ENCODE assay signal across 16 cellular contexts in genomic region chr1:215475719-215476525, GRCh38.
DNase-seq lines count a peak whose midpoint lies in the region; ATAC-seq and TF ChIP-seq lines count a peak whose summit lies in the region.
"Had no signal": no experiment of that assay in that cellular context is flagged by ENCODE, and none has a peak within 500 bp of the region (broad histone marks: within the 10 kb centered on the region; RNA-seq: fewer than 3 reads in every experiment).

No MANE protein-coding gene starts in this region.

- H3K36me3 Mint-ChIP-seq in MCF 10A (ENCODE audit: insufficient read depth, unreplicated experiment) (no peaks in the 10 kb centered on the region), endodermal cell (ENCODE audit: low read depth) (no peaks in the 10 kb centered on the region)

- DNase-seq in MCF 10A (ENCODE audit: unreplicated experiment): peak; percentile 81
- DNase-seq in breast epithelium (ENCODE audit: low spot score in 2 of 2): no peak
- DNase-seq in foreskin fibroblast: peak; percentile 70 to 77
- DNase-seq in endodermal cell: no peak
- no peak for DNase-seq in right cardiac atrium
- DNase-seq in NCI-H1694 treated with DMSO at 0.1 percent for 48 hours (lab: John Stamatoyannopoulos, UW): no peak
- DNase-seq: activated T-cell treated with anti-CD3 and anti-CD28 coated beads for 4 hours; body of pancreas; erythroblast; left cardiac atrium; NCI-H187 treated with DMSO at 0.1 percent for 48 hours; occipital lobe; stimulated activated naive CD8-positive, alpha-beta T cell treated with anti-CD3 and anti-CD28 coated beads, Interleukin-15, Interleukin-2, amounts not matched to agents 100 U/mL and 50 U/mL, for 24 hours had no signal

- POLR2A ChIA-PET in MCF 10A (lab: Yijun Ruan, JAX): interaction anchor here (0.6 to 3.1 kb wide), 40 partner anchors 9 to 1037 kb away, joined by 3 to 28 read pairs (median 4); partner anchors contain the start of gene KCTD3

- H3K27ac Mint-ChIP-seq in MCF 10A (ENCODE audit: low read depth, unreplicated experiment): peak overlapping the region; percentile 88
- no peak overlapping the region for H3K27ac Mint-ChIP-seq in endodermal cell

- intact Hi-C loops in MCF 10A (cut with micrococcal nuclease) (no loop called here), breast epithelium (cut with DNase I; ENCODE audit: low total_unique reads) (no loop called here), right cardiac atrium (cut with DNase I) (no loop called here)

- peaks cover 14 to 15% of the 10 kb centered on the region in 2 donors for H3K9me3 ChIP-seq in breast epithelium
- peaks cover 5% of the 10 kb centered on the region for H3K9me3 ChIP-seq in endodermal cell (ENCODE audit: control insufficient read depth, low read length)
- peaks cover 2% of the 10 kb centered on the region for H3K9me3 ChIP-seq in right cardiac atrium (ENCODE audit: control insufficient read depth, low read length)
- H3K9me3 ChIP-seq: A549, body of pancreas had no signal

- peak; percentile 88 for ATAC-seq in SK-N-SH treated with all-trans-retinoic acid at 6 μM for 48 hours
- no peak for ATAC-seq in HG02763 (IDR thresholded peaks at IDR 0.05; ENCODE audit: unreplicated experiment)
- ATAC-seq in right cardiac atrium: no peak
- ATAC-seq: A549; body of pancreas; left cardiac atrium; stimulated activated naive CD8-positive, alpha-beta T cell treated with anti-CD3 and anti-CD28 coated beads, Interleukin-15, Interleukin-2, amounts not matched to agents 100 U/mL and 50 U/mL, for 24 hours had no signal

- H3K27ac ChIP-seq in breast epithelium: no peak overlapping the region
- H3K27ac ChIP-seq in endodermal cell (ENCODE audit: low read depth, low read length): no peak overlapping the region
- no peak overlapping the region for H3K27ac ChIP-seq in right cardiac atrium (ENCODE audit: low read length)
- H3K27ac ChIP-seq: A549, body of pancreas had no signal

- BruUV-seq in MCF 10A (replicated peaks; lab: Mats Ljungman, UMichigan): no TSS peak

- H3K4me3 ChIP-seq in breast epithelium: no peak overlapping the region
- H3K4me3 ChIP-seq in foreskin fibroblast (ENCODE audit: low read depth in 1 of 2, low read length in 2 of 2): no peak overlapping the region
- no peak overlapping the region for H3K4me3 ChIP-seq in endodermal cell (ENCODE audit: low read length)
- H3K4me3 ChIP-seq in right cardiac atrium (ENCODE audit: low read length): no peak overlapping the region
- H3K4me3 ChIP-seq: A549, body of pancreas had no signal

- CTCF ChIA-PET in MCF 10A (lab: Yijun Ruan, JAX): interaction anchor here (0.6 to 2.5 kb wide), 10 partner anchors 10 to 831 kb away, joined by 3 to 11 read pairs (median 3); no protein-coding TSS in a partner anchor

- no peak for TF ChIP-seq CTCF in MCF 10A (IDR thresholded peaks at IDR 0.05; ENCODE audit: unreplicated experiment)
- no peak for TF ChIP-seq CTCF in breast epithelium (IDR thresholded peaks at IDR 0.05)
- no peak for TF ChIP-seq CTCF in foreskin fibroblast (IDR thresholded peaks at IDR 0.05; ENCODE audit: low read depth, low read length)
- TF ChIP-seq CTCF in endodermal cell (conservative IDR thresholded peaks at IDR 0.05): no peak

- H3K9ac ChIP-seq in endodermal cell (ENCODE audit: extremely low read depth, low read length, poor library complexity, severe bottlenecking): no peak overlapping the region

- H3K27me3 ChIP-seq in breast epithelium: no peaks in the 10 kb centered on the region
- no peaks in the 10 kb centered on the region for H3K27me3 ChIP-seq in endodermal cell (ENCODE audit: control insufficient read depth, insufficient read depth, low read length, poor library complexity, severe bottlenecking)
- no peaks in the 10 kb centered on the region for H3K27me3 ChIP-seq in right cardiac atrium (ENCODE audit: control insufficient read depth, insufficient read depth)
- H3K27me3 ChIP-seq: body of pancreas had no signal

- H3K36me3 ChIP-seq in breast epithelium: no peaks in the 10 kb centered on the region
- H3K36me3 ChIP-seq in endodermal cell (ENCODE audit: control insufficient read depth, insufficient read depth, low read length): no peaks in the 10 kb centered on the region

- H3K27me3 Mint-ChIP-seq in MCF 10A (ENCODE audit: insufficient read depth, unreplicated experiment) (no peaks in the 10 kb centered on the region), endodermal cell (ENCODE audit: insufficient read depth) (no peaks in the 10 kb centered on the region)

- H3K9me3 Mint-ChIP-seq in MCF 10A (ENCODE audit: unreplicated experiment): peaks cover 7% of the 10 kb centered on the region
- peaks cover 32% of the 10 kb centered on the region for H3K9me3 Mint-ChIP-seq in endodermal cell

- 89% methylated on average over 1 to 2 of the region's 2 CpGs for WGBS in endodermal cell (ENCODE audit: insufficient coverage in 1 of 2, insufficient read length in 1 of 2), 2 experiments
- WGBS in right cardiac atrium: 42% methylated on average over 2 of the region's 2 CpGs

- H3K4me1 ChIP-seq in breast epithelium: no peaks in the 10 kb centered on the region
- no peaks in the 10 kb centered on the region for H3K4me1 ChIP-seq in endodermal cell (ENCODE audit: control insufficient read depth, insufficient read depth, low read length)
- no peaks in the 10 kb centered on the region for H3K4me1 ChIP-seq in right cardiac atrium (ENCODE audit: control insufficient read depth, insufficient read depth, low read length)
- H3K4me1 ChIP-seq: A549, body of pancreas had no signal

- TF ChIP-seq POLR2A in breast epithelium (IDR thresholded peaks at IDR 0.05): no peak

- H3K4me3 Mint-ChIP-seq in MCF 10A (ENCODE audit: unreplicated experiment) (peak overlapping the region; percentile 10), endodermal cell (no peak overlapping the region)

- H3K4me1 Mint-ChIP-seq in MCF 10A (ENCODE audit: insufficient read depth, unreplicated experiment) (peaks cover 39% of the 10 kb centered on the region), endodermal cell (peaks cover 2% of the 10 kb centered on the region)

TF ChIP-seq in SK-N-SH treated with all-trans-retinoic acid at 6 μM for 48 hours, 23 proteins besides CTCF, POLR2A, EP300 and RAD21:
- TF ChIP-seq, protein P1, sequence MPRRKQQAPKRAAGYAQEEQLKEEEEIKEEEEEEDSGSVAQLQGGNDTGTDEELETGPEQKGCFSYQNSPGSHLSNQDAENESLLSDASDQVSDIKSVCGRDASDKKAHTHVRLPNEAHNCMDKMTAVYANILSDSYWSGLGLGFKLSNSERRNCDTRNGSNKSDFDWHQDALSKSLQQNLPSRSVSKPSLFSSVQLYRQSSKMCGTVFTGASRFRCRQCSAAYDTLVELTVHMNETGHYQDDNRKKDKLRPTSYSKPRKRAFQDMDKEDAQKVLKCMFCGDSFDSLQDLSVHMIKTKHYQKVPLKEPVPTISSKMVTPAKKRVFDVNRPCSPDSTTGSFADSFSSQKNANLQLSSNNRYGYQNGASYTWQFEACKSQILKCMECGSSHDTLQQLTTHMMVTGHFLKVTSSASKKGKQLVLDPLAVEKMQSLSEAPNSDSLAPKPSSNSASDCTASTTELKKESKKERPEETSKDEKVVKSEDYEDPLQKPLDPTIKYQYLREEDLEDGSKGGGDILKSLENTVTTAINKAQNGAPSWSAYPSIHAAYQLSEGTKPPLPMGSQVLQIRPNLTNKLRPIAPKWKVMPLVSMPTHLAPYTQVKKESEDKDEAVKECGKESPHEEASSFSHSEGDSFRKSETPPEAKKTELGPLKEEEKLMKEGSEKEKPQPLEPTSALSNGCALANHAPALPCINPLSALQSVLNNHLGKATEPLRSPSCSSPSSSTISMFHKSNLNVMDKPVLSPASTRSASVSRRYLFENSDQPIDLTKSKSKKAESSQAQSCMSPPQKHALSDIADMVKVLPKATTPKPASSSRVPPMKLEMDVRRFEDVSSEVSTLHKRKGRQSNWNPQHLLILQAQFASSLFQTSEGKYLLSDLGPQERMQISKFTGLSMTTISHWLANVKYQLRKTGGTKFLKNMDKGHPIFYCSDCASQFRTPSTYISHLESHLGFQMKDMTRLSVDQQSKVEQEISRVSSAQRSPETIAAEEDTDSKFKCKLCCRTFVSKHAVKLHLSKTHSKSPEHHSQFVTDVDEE (CRISPR knock-in tag; IDR thresholded peaks at IDR 0.05): no peak
- TF ChIP-seq CSDC2 (CRISPR knock-in tag; IDR thresholded peaks at IDR 0.05) (no peak), ZC3H10 (CRISPR knock-in tag; IDR thresholded peaks at IDR 0.05) (no peak), TOX (CRISPR knock-in tag; IDR thresholded peaks at IDR 0.05; ENCODE audit: borderline replicate concordance) (peak; percentile 69; the same call in 1 of the 2 replicates), RARB (CRISPR knock-in tag; IDR thresholded peaks at IDR 0.05) (peak; percentile 44; the same call in 1 of the 2 replicates)
- TF ChIP-seq, protein P2, sequence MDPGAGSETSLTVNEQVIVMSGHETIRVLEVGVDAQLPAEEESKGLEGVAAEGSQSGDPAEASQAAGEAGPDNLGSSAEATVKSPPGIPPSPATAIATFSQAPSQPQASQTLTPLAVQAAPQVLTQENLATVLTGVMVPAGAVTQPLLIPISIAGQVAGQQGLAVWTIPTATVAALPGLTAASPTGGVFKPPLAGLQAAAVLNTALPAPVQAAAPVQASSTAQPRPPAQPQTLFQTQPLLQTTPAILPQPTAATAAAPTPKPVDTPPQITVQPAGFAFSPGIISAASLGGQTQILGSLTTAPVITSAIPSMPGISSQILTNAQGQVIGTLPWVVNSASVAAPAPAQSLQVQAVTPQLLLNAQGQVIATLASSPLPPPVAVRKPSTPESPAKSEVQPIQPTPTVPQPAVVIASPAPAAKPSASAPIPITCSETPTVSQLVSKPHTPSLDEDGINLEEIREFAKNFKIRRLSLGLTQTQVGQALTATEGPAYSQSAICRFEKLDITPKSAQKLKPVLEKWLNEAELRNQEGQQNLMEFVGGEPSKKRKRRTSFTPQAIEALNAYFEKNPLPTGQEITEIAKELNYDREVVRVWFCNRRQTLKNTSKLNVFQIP (CRISPR knock-in tag; IDR thresholded peaks at IDR 0.05; ENCODE audit: borderline replicate concordance, low read depth): peak; percentile 78; the same call in 1 of the 2 replicates

Comparison
In these comparisons a context has a peak if more than half of its experiments do, and no peak if none do; other contexts are left out.
1. DNase-seq: peak in MCF 10A (single experiment) and foreskin fibroblast (2 of 2); none in breast epithelium (0 of 2), endodermal cell (single experiment), right cardiac atrium (0 of 3) and NCI-H1694 treated with DMSO at 0.1 percent for 48 hours (single experiment).